Comparison of ENCODE assay signal across 2 cellular contexts in the genomic region with DNA sequence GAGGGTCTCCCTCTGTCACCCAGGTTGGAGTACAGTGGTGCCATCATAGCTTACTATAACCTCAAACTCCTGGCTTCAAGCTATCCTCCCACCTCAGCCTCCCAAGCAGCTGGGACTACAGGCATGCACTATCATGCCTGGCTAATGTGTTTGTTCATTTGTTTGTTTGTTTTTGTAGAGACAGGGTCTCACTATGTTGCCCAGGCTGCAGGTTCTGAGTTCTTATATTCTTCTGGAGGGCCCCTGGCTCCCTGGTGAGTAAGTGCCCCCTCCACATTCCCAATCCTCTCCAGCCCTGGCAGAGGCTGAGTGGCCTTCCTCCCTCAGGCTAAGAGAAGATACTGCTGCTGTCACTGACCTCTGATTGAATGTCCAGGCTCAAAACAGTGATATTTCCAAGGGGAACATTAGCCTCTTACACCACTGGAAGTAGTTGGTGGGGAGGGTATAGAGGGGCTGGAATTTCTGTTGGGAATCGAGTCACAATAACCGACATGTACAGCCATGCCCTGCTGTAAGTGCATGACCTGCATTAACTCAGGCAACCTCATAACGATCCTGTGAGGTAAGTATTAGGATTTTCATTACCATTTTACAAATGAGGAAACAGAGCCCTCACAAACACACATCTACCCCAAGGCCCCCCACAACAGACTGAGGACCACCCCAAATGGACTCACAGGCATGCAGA.
TF ChIP-seq lines count a peak whose summit lies in the region.

No MANE protein-coding gene starts in this region.

TF ChIP-seq in H1, 55 proteins besides CTCF, POLR2A, EP300 and RAD21:
- TF ChIP-seq TEAD4 (IDR thresholded peaks at IDR 0.05; ENCODE audit: low read depth, low read length) (no peak), GABPA (IDR thresholded peaks at IDR 0.05; ENCODE audit: borderline replicate concordance, insufficient read depth, low read length) (no peak), BACH1 (IDR thresholded peaks at IDR 0.05; ENCODE audit: low read length) (no peak), KDM1A (IDR thresholded peaks at IDR 0.05; ENCODE audit: borderline replicate concordance, low read length) (no peak), HDAC6 (IDR thresholded peaks at IDR 0.05; ENCODE audit: low read depth, low read length) (no peak), EZH2 (IDR thresholded peaks at IDR 0.05; ENCODE audit: low read depth, low read length, severe bottlenecking) (no peak), POLR2AphosphoS5 (IDR thresholded peaks at IDR 0.05; ENCODE audit: low read depth, low read length) (no peak), KDM5A (IDR thresholded peaks at IDR 0.05; ENCODE audit: low read length) (no peak), SIN3A (conservative IDR thresholded peaks at IDR 0.05 in 1 of 2, IDR thresholded peaks at IDR 0.05 in 1 of 2; ENCODE audit: low read depth in 1 of 2, low read length in 2 of 2) (no peak), RFX5 (IDR thresholded peaks at IDR 0.05; ENCODE audit: borderline replicate concordance, low read depth, low read length) (no peak)

TF ChIP-seq in SK-N-SH, 30 proteins besides CTCF, POLR2A, EP300 and RAD21:
- no peak for TF ChIP-seq REST (IDR thresholded peaks at IDR 0.05; ENCODE audit: low read depth, low read length)
- TF ChIP-seq POLR2AphosphoS5 (IDR thresholded peaks at IDR 0.05; ENCODE audit: low read depth, low read length): no peak
